Comparison of ENCODE assay signal across 14 cellular contexts in the genomic region with DNA sequence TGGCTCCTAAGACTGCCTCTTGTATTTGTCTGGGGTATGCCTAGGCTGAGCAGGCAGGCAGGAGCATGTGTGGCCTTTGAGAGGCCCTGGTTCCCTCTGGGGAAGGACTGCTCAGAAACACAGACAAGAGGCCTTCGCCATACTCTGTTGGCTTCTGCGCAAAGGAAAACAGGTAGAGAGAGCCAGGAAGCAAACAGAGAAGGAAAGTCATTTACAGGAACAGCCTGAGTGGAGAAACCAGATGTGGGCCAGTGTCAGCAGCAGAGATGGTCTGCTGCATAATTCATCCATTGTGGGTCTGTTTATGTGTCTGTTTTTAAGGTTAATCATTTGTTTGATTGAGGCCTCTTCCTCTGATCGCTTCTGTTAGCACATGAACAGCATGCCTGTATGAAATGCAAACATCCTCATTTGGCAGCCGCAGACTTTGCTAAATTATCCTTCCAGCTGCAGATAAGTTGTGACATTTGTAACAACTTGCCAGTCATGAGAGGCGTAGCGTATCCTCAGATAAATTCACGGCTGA.
DNase-seq lines count a peak whose midpoint lies in the region; ATAC-seq, FAIRE-seq and TF ChIP-seq lines count a peak whose summit lies in the region.
"Had no signal": no experiment of that assay in that cellular context is flagged by ENCODE, and none has a peak within 500 bp of the region (broad histone marks: within the 10 kb centered on the region; RNA-seq: fewer than 3 reads in every experiment).

No MANE protein-coding gene starts in this region.

- H3K79me2 ChIP-seq in Loucy (ENCODE audit: insufficient read depth, low read length) = no peaks in the 10 kb centered on the region
- peaks cover 26% of the 10 kb centered on the region for H3K79me2 ChIP-seq in keratinocyte (ENCODE audit: control insufficient read depth, insufficient read depth, low read length)

- dilution Hi-C loops in keratinocyte (cut with MboI; ENCODE audit: extremely low pct_ligation_motif_present, low sequenced_read_pairs) = no loop called here

- no peak overlapping the region for H3K4me2 ChIP-seq in Loucy (ENCODE audit: low read depth, low read length, poor library complexity, severe bottlenecking)
- H3K4me2 ChIP-seq in keratinocyte (ENCODE audit: control insufficient read depth, extremely low read depth, insufficient read depth, low read depth, low read length) = peak overlapping the region; percentile 53

- H3K9me1 ChIP-seq in keratinocyte (ENCODE audit: control insufficient read depth, extremely low read depth, insufficient read depth, low read length) = no peaks in the 10 kb centered on the region

- H3K36me3 ChIP-seq in Loucy (ENCODE audit: insufficient read depth, low read length) (no peaks in the 10 kb centered on the region), keratinocyte (ENCODE audit: control insufficient read depth in 2 of 2, extremely low read depth in 1 of 2, insufficient read depth in 2 of 2, low read length in 2 of 2) (no peaks in the 10 kb centered on the region)
- H3K36me3 ChIP-seq: SJSA1, WERI-Rb-1 had no signal

- H2AFZ ChIP-seq in Loucy (ENCODE audit: low read length) = 0 out of 2 replicates have a peak overlapping the region, but pooled peaks have one; percentile 26
- peak overlapping the region; percentile 27 for H2AFZ ChIP-seq in keratinocyte (ENCODE audit: control insufficient read depth, low read length)

- H3K9me3 ChIP-seq in Loucy (ENCODE audit: insufficient read depth, low read depth, low read length) = no peaks in the 10 kb centered on the region
- H3K9me3 ChIP-seq in keratinocyte (ENCODE audit: control insufficient read depth, low read depth, low read length) = no peaks in the 10 kb centered on the region
- H3K9me3 ChIP-seq: SJSA1 had no signal

- in situ Hi-C loops in G401 (cut with HindIII; ENCODE audit: low sequenced_read_pairs) = no loop called here

- no peak overlapping the region for H3K9ac ChIP-seq in Loucy (ENCODE audit: low read depth, low read length, poor library complexity, severe bottlenecking)
- H3K9ac ChIP-seq in keratinocyte (ENCODE audit: control insufficient read depth, extremely low read depth, insufficient read depth, low read length) = peak overlapping the region; percentile 11

- H4K20me1 ChIP-seq in Loucy (ENCODE audit: insufficient read depth, low read length, poor library complexity, severe bottlenecking) = no peaks in the 10 kb centered on the region
- H4K20me1 ChIP-seq in keratinocyte (ENCODE audit: control insufficient read depth, extremely low read depth, insufficient read depth, low read length) = no peaks in the 10 kb centered on the region

- TF ChIP-seq CTCF in Loucy (conservative IDR thresholded peaks at IDR 0.05; ENCODE audit: low read length) = no peak
- no peak for TF ChIP-seq CTCF in VCaP (conservative IDR thresholded peaks at IDR 0.05)
- TF ChIP-seq CTCF in keratinocyte (optimal IDR thresholded peaks at IDR 0.05 in 1 of 3, IDR thresholded peaks at IDR 0.05 in 1 of 3, conservative IDR thresholded peaks at IDR 0.05 in 1 of 3; ENCODE audit: extremely low read depth in 1 of 3, insufficient read depth in 2 of 3, low read length in 3 of 3) = no peak

- no peak for ATAC-seq in GM21825 (IDR thresholded peaks at IDR 0.05; ENCODE audit: unreplicated experiment)

- H3K27ac ChIP-seq in VCaP (peak overlapping the region; percentile 93), keratinocyte (ENCODE audit: control insufficient read depth, insufficient read depth, low read length) (peak overlapping the region; percentile 31)
- H3K27ac ChIP-seq: SJSA1, WERI-Rb-1 had no signal

- H3K4me3 ChIP-seq in Loucy (ENCODE audit: low read length, poor library complexity, severe bottlenecking) (no peak overlapping the region), keratinocyte (ENCODE audit: control insufficient read depth in 2 of 3, extremely low read depth in 1 of 3, insufficient read depth in 2 of 3, low read depth in 1 of 3, low read length in 3 of 3) (no peak overlapping the region)
- H3K4me3 ChIP-seq: SJSA1 had no signal

- FAIRE-seq in keratinocyte (lab: Jason Lieb, UNC) (no peak), GM19239 (lab: Jason Lieb, UNC) (no peak)

- H3K9me2 ChIP-seq in Loucy (replicated peaks; ENCODE audit: low read depth, low read length) = no peaks in the 10 kb centered on the region

- H3K4me1 ChIP-seq in Loucy (ENCODE audit: insufficient read depth, low read length, poor library complexity, severe bottlenecking) = no peaks in the 10 kb centered on the region
- peaks cover 33% of the 10 kb centered on the region for H3K4me1 ChIP-seq in keratinocyte (ENCODE audit: control insufficient read depth, extremely low read depth, insufficient read depth, low read length)
- H3K4me1 ChIP-seq: SJSA1 had no signal

- H3K27me3 ChIP-seq in Loucy (ENCODE audit: insufficient read depth, low read length, poor library complexity, severe bottlenecking) = no peaks in the 10 kb centered on the region
- no peaks in the 10 kb centered on the region for H3K27me3 ChIP-seq in keratinocyte (ENCODE audit: control insufficient read depth, extremely low read depth, insufficient read depth, low read length)
- H3K27me3 ChIP-seq: SJSA1 had no signal

- DNase-seq in keratinocyte (ENCODE audit: low read depth, low spot score) (no peak), retina (peak; percentile 38), G401 (ENCODE audit: low spot score) (no peak), NCI-H2227 treated with DMSO at 0.1 percent for 48 hours (lab: John Stamatoyannopoulos, UW) (no peak), GM19239 (ENCODE audit: insufficient read length, low spot score) (no peak)
- DNase-seq: C1 segment of cervical spinal cord; foreskin fibroblast; NCI-H524 treated with DMSO at 0.1 percent for 48 hours; stimulated activated CD4-positive, alpha-beta T cell treated with anti-CD3 and anti-CD28 coated beads, Interleukin-4, amount 100 ng/mL, for 4 hours; WERI-Rb-1 had no signal

- H3F3A ChIP-seq in Loucy (ENCODE audit: low read depth) = no peaks in the 10 kb centered on the region
